Comparison of ENCODE assay signal across 10 cellular contexts in the genomic region with DNA sequence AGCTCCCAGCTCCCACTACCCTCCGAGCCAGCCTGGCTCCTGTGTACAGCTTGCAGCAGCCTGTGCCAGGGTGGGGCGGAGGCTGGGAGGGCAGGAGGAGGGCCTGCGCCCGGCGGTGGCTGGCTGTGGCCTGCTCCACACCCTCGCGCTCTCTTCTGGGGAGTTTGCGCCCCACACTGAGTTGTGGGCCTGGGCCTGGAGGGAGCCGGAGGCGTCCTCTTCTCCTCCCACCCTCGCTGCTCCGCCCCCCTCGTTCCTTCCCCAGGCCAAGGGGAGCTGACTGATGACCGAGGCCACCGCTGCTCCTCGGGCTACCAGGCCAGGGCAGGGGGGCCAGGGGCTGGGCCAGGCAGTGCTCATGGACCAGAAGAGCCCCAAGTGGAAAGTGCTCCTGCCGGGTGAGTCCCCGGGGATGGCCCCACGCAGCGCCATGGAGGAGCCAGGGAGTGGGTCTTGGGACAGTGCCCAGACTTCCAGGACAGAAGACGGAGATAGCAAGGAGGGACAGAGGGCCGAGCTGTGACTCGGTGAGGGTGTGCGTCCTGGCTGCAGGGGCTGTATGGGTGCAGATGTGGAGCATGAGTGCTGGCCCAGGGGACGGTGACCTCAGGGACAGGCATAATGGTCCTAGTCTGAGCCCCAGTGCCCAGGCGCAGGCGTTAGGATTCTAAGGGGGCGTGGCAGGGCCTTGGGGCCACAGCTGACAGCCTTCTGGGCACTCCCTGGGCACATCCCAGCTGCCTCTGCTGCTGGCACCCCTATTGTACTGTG.
DNase-seq lines count a peak whose midpoint lies in the region; ATAC-seq and TF ChIP-seq lines count a peak whose summit lies in the region.
"Had no signal": no experiment of that assay in that cellular context is flagged by ENCODE, and none has a peak within 500 bp of the region (broad histone marks: within the 10 kb centered on the region; RNA-seq: fewer than 3 reads in every experiment).

No MANE protein-coding gene starts in this region.

- ATAC-seq in HG02852 (IDR thresholded peaks at IDR 0.05; ENCODE audit: unreplicated experiment), result no peak

- DNase-seq in BE2C (peak; percentile 71), RWPE1 (ENCODE audit: low spot score) (peak; percentile 45), fibroblast of villous mesenchyme (ENCODE audit: low read depth) (peak; percentile 59), prostate gland (ENCODE audit: low spot score) (peak; percentile 82), NCI-H1436 treated with DMSO at 0.1 percent for 48 hours (lab: John Stamatoyannopoulos, UW) (no peak), DMS153 treated with DMSO at 0.1 percent for 48 hours (lab: John Stamatoyannopoulos, UW; ENCODE audit: unreplicated experiment) (no peak), DMS53 (lab: John Stamatoyannopoulos, UW) (no peak)
- DNase-seq: amniotic stem cell, COR-L47 had no signal

- H3K36me3 ChIP-seq in BE2C (no peaks in the 10 kb centered on the region), prostate gland (no peaks in the 10 kb centered on the region)

- H3K27me3 ChIP-seq in BE2C (no peaks in the 10 kb centered on the region), prostate gland (replicated peaks; ENCODE audit: insufficient read depth) (no peaks in the 10 kb centered on the region)

- H3K4me3 ChIP-seq in BE2C (ENCODE audit: low read depth, low read length) (peak overlapping the region; percentile 8; the same call in 1 of the 2 replicates), fibroblast of villous mesenchyme (ENCODE audit: low read depth, low read length) (peak overlapping the region; percentile 37), prostate gland (peak overlapping the region in 1 of 2 donors; percentile 14)

- CTCF ChIA-PET in RWPE1 (lab: Yijun Ruan, JAX), result interaction anchor here (0.6 to 1.7 kb wide), 7 partner anchors 17 to 265 kb away, joined by 3 to 7 read pairs (median 4); no protein-coding TSS in a partner anchor

- H3K9me3 ChIP-seq in BE2C (no peaks in the 10 kb centered on the region), prostate gland (no peaks in the 10 kb centered on the region)

- H3K4me1 ChIP-seq in BE2C (peaks cover 60% of the 10 kb centered on the region), prostate gland (replicated peaks) (peaks cover 2% of the 10 kb centered on the region)

- POLR2A ChIA-PET in RWPE1 (lab: Yijun Ruan, JAX; ENCODE audit: low non-redundant PET), result interaction anchor here (0.6 kb wide), 3 partner anchors 12 to 181 kb away, joined by 3 to 5 read pairs (median 4); no protein-coding TSS in a partner anchor

- TF ChIP-seq POLR2A in prostate gland (IDR thresholded peaks at IDR 0.05), result peak; percentile 60

- H3K27ac ChIP-seq in RWPE1, result peak overlapping the region; percentile 95
- H3K27ac ChIP-seq in prostate gland, result peak overlapping the region; percentile 68 to 69

- WGBS in prostate gland, result 48% methylated on average over 28 of the region's 28 CpGs

- TF ChIP-seq CTCF in BE2C (IDR thresholded peaks at IDR 0.05; ENCODE audit: low read depth, low read length) (no peak), RWPE1 (conservative IDR thresholded peaks at IDR 0.05; ENCODE audit: low read depth) (peak; percentile 51), fibroblast of villous mesenchyme (IDR thresholded peaks at IDR 0.05; ENCODE audit: insufficient read depth, low read depth, low read length) (no peak), prostate gland (IDR thresholded peaks at IDR 0.05) (peak in 2 of 4 experiments; percentile 30 to 37)

- intact Hi-C loops in prostate gland (cut with DNase I), result no loop called here

Comparison
In these comparisons a context has a peak if more than half of its experiments do, and no peak if none do; other contexts are left out.
1. DNase-seq: peak in BE2C (single experiment), RWPE1 (single experiment), fibroblast of villous mesenchyme (single experiment) and prostate gland (single experiment); none in NCI-H1436 treated with DMSO at 0.1 percent for 48 hours (single experiment), DMS153 treated with DMSO at 0.1 percent for 48 hours (single experiment) and DMS53 (single experiment).